Comparison of ENCODE assay signal across 15 cellular contexts in genomic region chr11:62925308-62925707, GRCh38. TPM values are rescaled to one million over a fixed set of nuclear protein-coding genes. Genes with fewer than 3 reads are reported as not detected.
DNase-seq lines count a peak whose midpoint lies in the region; ATAC-seq and TF ChIP-seq lines count a peak whose summit lies in the region.
"Had no signal": no experiment of that assay in that cellular context is flagged by ENCODE, and none has a peak within 500 bp of the region (broad histone marks: within the 10 kb centered on the region; RNA-seq: fewer than 3 reads in every experiment).

No MANE protein-coding gene starts in this region.

- H3F3A ChIP-seq in neural progenitor cell (ENCODE audit: low read depth) = peaks cover 21% of the 10 kb centered on the region

- no peak overlapping the region for H2AK5ac ChIP-seq in IMR-90 (ENCODE audit: low read depth, low read length)

- no peaks in the 10 kb centered on the region for H3K36me3 ChIP-seq in IMR-90 (ENCODE audit: control insufficient read depth, insufficient read depth, low read length)
- no peaks in the 10 kb centered on the region for H3K36me3 ChIP-seq in hepatocyte (replicated peaks; ENCODE audit: insufficient read depth, low read depth)
- no peaks in the 10 kb centered on the region for H3K36me3 ChIP-seq in neural progenitor cell
- H3K36me3 ChIP-seq in adrenal gland (replicated peaks in 1 of 2) = no peaks in the 10 kb centered on the region
- H3K36me3 ChIP-seq: tibial artery had no signal

- H3K56ac ChIP-seq in IMR-90 (ENCODE audit: extremely low read depth, insufficient read depth, low read length) = no peak overlapping the region

- in situ Hi-C loops in IMR-90 (cut with MboI; ENCODE audit: low sequenced_read_pairs) = no loop called here

- H3K9me3 Mint-ChIP-seq in neural progenitor cell = no peaks in the 10 kb centered on the region
- H3K9me3 Mint-ChIP-seq: activated T-helper 2 cell treated with anti-CD3 and anti-CD28 coated beads, Interferon-gamma antibody, Interleukin-2, Interleukin-4, amounts not matched to agents 10 μg/mL and 5 μg/mL and 100 μg/mL, durations not matched to agents 14 hours and 24 hours and 36 hours had no signal

- H2BK5ac ChIP-seq in IMR-90 (ENCODE audit: low read depth, low read length, poor library complexity, severe bottlenecking) = no peak overlapping the region

- TF ChIP-seq CTCF in IMR-90 (conservative IDR thresholded peaks at IDR 0.05; ENCODE audit: low read depth, low read length) (no peak), hepatocyte (IDR thresholded peaks at IDR 0.05; ENCODE audit: poor library complexity) (no peak), neural progenitor cell (IDR thresholded peaks at IDR 0.05) (no peak), adrenal gland (IDR thresholded peaks at IDR 0.05) (no peak)

- H3K4me1 Mint-ChIP-seq in neural progenitor cell = peaks cover 32% of the 10 kb centered on the region

- H3K9ac ChIP-seq in IMR-90 (ENCODE audit: low read depth, low read length) (no peak overlapping the region), neural progenitor cell (no peak overlapping the region)

- H3K4ac ChIP-seq in IMR-90 (ENCODE audit: low read depth, low read length) = no peak overlapping the region

- H3K14ac ChIP-seq in IMR-90 (replicated peaks; ENCODE audit: low read depth, low read length) = no peak overlapping the region

- H3K27ac Mint-ChIP-seq in neural progenitor cell = no peak overlapping the region
- H3K27ac Mint-ChIP-seq: activated T-helper 2 cell treated with anti-CD3 and anti-CD28 coated beads, Interferon-gamma antibody, Interleukin-2, Interleukin-4, amounts not matched to agents 10 μg/mL and 5 μg/mL and 100 μg/mL, durations not matched to agents 14 hours and 24 hours and 36 hours had no signal

- dilution Hi-C loops in IMR-90 (cut with HindIII; ENCODE audit: low sequenced_read_pairs, unreplicated experiment) = no loop called here

- no peak overlapping the region for H2BK120ac ChIP-seq in IMR-90 (ENCODE audit: low read depth, low read length)

- H3K18ac ChIP-seq in IMR-90 (ENCODE audit: low read depth, low read length) = no peak overlapping the region

- DNase-seq in Daoy (ENCODE audit: low read depth) = peak; percentile 71
- DNase-seq in IMR-90 = no peak
- DNase-seq in hepatocyte (ENCODE audit: low spot score) = no peak
- peak; percentile 73 for DNase-seq in neural progenitor cell (ENCODE audit: low spot score)
- no peak for DNase-seq in adrenal gland
- DNase-seq in amygdala (lab: John Stamatoyannopoulos, UW) = no peak
- DNase-seq in NCI-H446 treated with DMSO at 0.1 percent for 48 hours (lab: John Stamatoyannopoulos, UW) = no peak
- DNase-seq: NCI-H510A, tibial artery had no signal

- WGBS in IMR-90 (ENCODE audit: extremely low coverage in 2 of 2, insufficient read length in 1 of 2), 2 experiments = 19% methylated on average over 7 of the region's 14 CpGs; no CpG with 5 or more reads in 1 of the 2 experiments
- WGBS in hepatocyte (ENCODE audit: low lambda C conversion rate, missing lambda C conversion rate) = 29% methylated on average over 14 of the region's 14 CpGs
- WGBS in adrenal gland, 4 donors = 44 to 60% (median 52%) methylated on average over 6 to 14 of the region's 14 CpGs

- no peak overlapping the region for H4K91ac ChIP-seq in IMR-90 (ENCODE audit: insufficient read depth, low read depth, low read length)

- H3K27me3 ChIP-seq in IMR-90 (ENCODE audit: control insufficient read depth, insufficient read depth, low read length) (peaks cover 90% of the 10 kb centered on the region), hepatocyte (peaks cover 70% of the 10 kb centered on the region), neural progenitor cell (peaks cover 83% of the 10 kb centered on the region), adrenal gland (peaks cover 47% of the 10 kb centered on the region)

- no peak overlapping the region for H2BK20ac ChIP-seq in IMR-90 (ENCODE audit: low read depth, low read length)

- H3K4me3 ChIP-seq in IMR-90 (ENCODE audit: insufficient read depth, low read depth, low read length) (no peak overlapping the region), hepatocyte (peak overlapping the region; percentile 10), neural progenitor cell (peak overlapping the region; percentile 46), adrenal gland (no peak overlapping the region)

- no peak overlapping the region for H3K4me2 ChIP-seq in IMR-90 (ENCODE audit: low read depth, low read length)
- H3K4me2 ChIP-seq in hepatocyte = peak overlapping the region; percentile 89
- peak overlapping the region; percentile 94 for H3K4me2 ChIP-seq in neural progenitor cell

- ATAC-seq in IMR-90 (ENCODE audit: low read depth) (no peak), HG03175 (IDR thresholded peaks at IDR 0.05; ENCODE audit: unreplicated experiment) (no peak)

- peak overlapping the region; percentile 13 for H2AK9ac ChIP-seq in IMR-90 (replicated peaks; ENCODE audit: low read depth, low read length, poor library complexity)

- H4K5ac ChIP-seq in IMR-90 (ENCODE audit: low read depth, low read length) = no peak overlapping the region

- H3K9me3 ChIP-seq in IMR-90 (ENCODE audit: control insufficient read depth, insufficient read depth, low read length) (no peaks in the 10 kb centered on the region; the same call in 1 of the 2 replicates), hepatocyte (ENCODE audit: low read depth) (no peaks in the 10 kb centered on the region), neural progenitor cell (ENCODE audit: low read depth) (no peaks in the 10 kb centered on the region), adrenal gland (replicated peaks in 1 of 3) (no peaks in the 10 kb centered on the region)
- H3K9me3 ChIP-seq: Caco-2, tibial artery had no signal

- H4K8ac ChIP-seq in IMR-90 (ENCODE audit: low read depth in 2 of 2, low read length in 2 of 2) = no peak overlapping the region

- peaks cover 67% of the 10 kb centered on the region for H3K27me3 Mint-ChIP-seq in neural progenitor cell (ENCODE audit: insufficient read depth, low read depth)

- H3K9me2 ChIP-seq in hepatocyte (replicated peaks; ENCODE audit: insufficient read depth) = no peaks in the 10 kb centered on the region

- H3K4me1 ChIP-seq in IMR-90 (ENCODE audit: control insufficient read depth, insufficient read depth, low read length) (peaks cover 8% of the 10 kb centered on the region; the same call in 1 of the 2 replicates), hepatocyte (ENCODE audit: insufficient read depth) (peaks cover 27% of the 10 kb centered on the region), neural progenitor cell (peaks cover 28% of the 10 kb centered on the region), adrenal gland (replicated peaks in 1 of 2) (peaks cover 14 to 19% of the 10 kb centered on the region in 2 donors)

- CTCF ChIA-PET in IMR-90 (lab: Yijun Ruan, JAX) = no interaction called here

- H2BK15ac ChIP-seq in IMR-90 (ENCODE audit: low read depth, low read length) = no peak overlapping the region

- no peaks in the 10 kb centered on the region for H3K9me1 ChIP-seq in IMR-90 (ENCODE audit: insufficient read depth, low read length)

- no peak for TF ChIP-seq POLR2A in IMR-90 (IDR thresholded peaks at IDR 0.05; ENCODE audit: low read depth, low read length)
- no peak for TF ChIP-seq POLR2A in adrenal gland (IDR thresholded peaks at IDR 0.05)

- no peak overlapping the region for H3K27ac ChIP-seq in IMR-90 (ENCODE audit: insufficient read depth, low read length)
- no peak overlapping the region for H3K27ac ChIP-seq in hepatocyte
- H3K27ac ChIP-seq in neural progenitor cell = no peak overlapping the region
- H3K27ac ChIP-seq in adrenal gland = no peak overlapping the region
- H3K27ac ChIP-seq: tibial artery had no signal

- no peaks in the 10 kb centered on the region for H3K36me3 Mint-ChIP-seq in neural progenitor cell

- H4K20me1 ChIP-seq in IMR-90 (ENCODE audit: insufficient read depth, low read length) = no peaks in the 10 kb centered on the region
- no peaks in the 10 kb centered on the region for H4K20me1 ChIP-seq in hepatocyte (ENCODE audit: insufficient read depth, poor library complexity, severe bottlenecking)
- H4K20me1 ChIP-seq in neural progenitor cell (ENCODE audit: low read depth) = peaks cover 22% of the 10 kb centered on the region

- no peak overlapping the region for H3K23ac ChIP-seq in IMR-90 (ENCODE audit: low read depth, low read length)

- intact Hi-C loops in IMR-90 (cut with micrococcal nuclease) = no loop called here
- intact Hi-C loops in adrenal gland (cut with DNase I) = no loop called here

- H2AFZ ChIP-seq in IMR-90 (replicated peaks; ENCODE audit: low read length, poor library complexity) (peak overlapping the region; percentile 82), hepatocyte (peak overlapping the region; percentile 80), neural progenitor cell (replicated peaks) (no peak overlapping the region)

- POLR2A ChIA-PET in IMR-90 (lab: Charles Lee; ENCODE audit: unreplicated experiment) = no interaction called here

- peak overlapping the region; percentile 77 for H3K4me3 Mint-ChIP-seq in neural progenitor cell

- H3K79me1 ChIP-seq in IMR-90 (ENCODE audit: low read depth in 1 of 2, low read length in 2 of 2) = no peaks in the 10 kb centered on the region

- H3K79me2 ChIP-seq in hepatocyte (no peaks in the 10 kb centered on the region), neural progenitor cell (ENCODE audit: low read depth) (no peaks in the 10 kb centered on the region)

- TF ChIP-seq RAD21 in IMR-90 (IDR thresholded peaks at IDR 0.05; ENCODE audit: low read length) = no peak

- BruUV-seq in IMR-90 (replicated peaks; lab: Mats Ljungman, UMichigan) = no TSS peak

RNA-seq across cellular contexts. Expression of gene CHRM1, which starts 4.1 kb away (rescaled TPM):
- not detected in 2 replicates for total RNA-seq in Daoy (2014; rRNA removed; shearing (Covaris generic))
- total RNA-seq in IMR-90 (2012; rRNA removed) = not detected in 2 replicates
- not detected in 2 replicates for polyA plus RNA-seq in IMR-90 (2012; rRNA removed)
- polyA plus RNA-seq in IMR-90 (2012; cell fraction: cytosol; rRNA removed) = not detected in 2 replicates
- polyA plus RNA-seq in IMR-90 (2012; cell fraction: nucleus; rRNA removed; ENCODE audit: low replicate concordance) = not detected in 2 replicates
- not detected in 2 replicates for total RNA-seq in hepatocyte
- not detected in 2 replicates for polyA plus RNA-seq in hepatocyte
- not detected in 2 replicates for total RNA-seq in neural progenitor cell (ENCODE audit: low replicate concordance)
- total RNA-seq in adrenal gland = 1 to 10 TPM in 2 of 8 donors, under 1 TPM in 1, not detected in 5; 0.94 to 3.0 (median 2.8) TPM
- polyA plus RNA-seq in adrenal gland = 1 to 10 TPM; 1.4 to 3.8 (median 1.8) TPM
- total RNA-seq: activated T-helper 2 cell treated with anti-CD3 and anti-CD28 coated beads, Interferon-gamma antibody, Interleukin-2, Interleukin-4, amounts not matched to agents 10 μg/mL and 5 μg/mL and 100 μg/mL, durations not matched to agents 14 hours and 24 hours and 36 hours; Caco-2; chondrocyte; liver; posterior vena cava had no signal
- polyA plus RNA-seq: liver had no signal

RNA-seq across cellular contexts. Expression of gene SLC3A2, which starts 44.6 kb away (rescaled TPM):
- total RNA-seq in Daoy (2014; rRNA removed; shearing (Covaris generic)) = 137 and 170 TPM in 2 replicates
- total RNA-seq in IMR-90 (2012; rRNA removed) (114 and 140 TPM in 2 replicates), hepatocyte (335 and 573 TPM in 2 replicates), neural progenitor cell (ENCODE audit: low replicate concordance) (99.8 and 130 TPM in 2 replicates), adrenal gland (100 to 1,000 TPM; 103 to 398 (median 164) TPM)
- polyA plus RNA-seq in IMR-90 (2012; rRNA removed) (239 TPM in 2 replicates), hepatocyte (456 and 476 TPM in 2 replicates), adrenal gland (100 to 1,000 TPM; 123 to 221 (median 155) TPM)
- polyA plus RNA-seq in IMR-90 (2012; cell fraction: cytosol; rRNA removed) = 251 and 299 TPM in 2 replicates
- 340 and 413 TPM in 2 replicates for polyA plus RNA-seq in IMR-90 (2012; cell fraction: nucleus; rRNA removed; ENCODE audit: low replicate concordance)

RNA-seq across cellular contexts. Expression of gene SLC22A6, which starts 59.5 kb away (rescaled TPM):
- total RNA-seq in Daoy (2014; rRNA removed; shearing (Covaris generic)) = not detected in 2 replicates
- total RNA-seq in IMR-90 (2012; rRNA removed) = not detected in 2 replicates
- polyA plus RNA-seq in IMR-90 (2012; rRNA removed) = not detected in 2 replicates
- not detected in 2 replicates for polyA plus RNA-seq in IMR-90 (2012; cell fraction: cytosol; rRNA removed)
- not detected in 2 replicates for polyA plus RNA-seq in IMR-90 (2012; cell fraction: nucleus; rRNA removed; ENCODE audit: low replicate concordance)
- not detected in 2 replicates for total RNA-seq in hepatocyte
- polyA plus RNA-seq in hepatocyte = 0.46 TPM in 1 of 2 replicates, not detected in the other
- not detected in 2 replicates for total RNA-seq in neural progenitor cell (ENCODE audit: low replicate concordance)
- not detected for total RNA-seq in adrenal gland
- polyA plus RNA-seq in adrenal gland = not detected
- total RNA-seq: activated T-helper 2 cell treated with anti-CD3 and anti-CD28 coated beads, Interferon-gamma antibody, Interleukin-2, Interleukin-4, amounts not matched to agents 10 μg/mL and 5 μg/mL and 100 μg/mL, durations not matched to agents 14 hours and 24 hours and 36 hours; Caco-2; chondrocyte; liver; posterior vena cava had no signal
- polyA plus RNA-seq: liver had no signal

Comparison
In these comparisons a context has a peak if more than half of its experiments do, and no peak if none do; other contexts are left out.
1. DNase-seq: peak in Daoy (single experiment) and neural progenitor cell (single experiment); none in IMR-90 (single experiment), hepatocyte (single experiment), adrenal gland (0 of 7), amygdala (0 of 56) and NCI-H446 treated with DMSO at 0.1 percent for 48 hours (single experiment).
2. H3K4me3 ChIP-seq: peak in hepatocyte (single experiment) and neural progenitor cell (single experiment); none in IMR-90 (single experiment) and adrenal gland (0 of 4).